1 cellular context compared by ENCODE assay signal in the genomic region with DNA sequence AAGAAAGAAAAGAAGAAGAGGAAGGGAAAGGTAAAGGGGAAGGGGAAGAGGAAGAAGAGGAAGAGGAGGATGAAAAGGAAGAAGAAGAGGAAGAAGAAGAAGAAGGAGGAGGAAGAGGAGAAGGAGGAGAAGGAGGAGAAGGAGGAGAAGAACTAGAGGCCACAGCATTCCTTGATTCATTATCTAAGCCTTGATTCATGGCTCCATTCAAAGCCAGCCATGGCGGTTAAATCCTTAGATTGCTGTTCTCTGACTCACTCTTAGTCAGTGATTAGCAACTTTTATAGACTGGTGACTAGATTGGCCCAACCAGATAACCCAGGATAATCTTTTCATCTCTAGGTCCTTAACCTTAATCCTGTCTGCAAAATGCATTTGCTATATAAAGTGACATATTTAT.
TF ChIP-seq lines count a peak whose summit lies in the region.

No MANE protein-coding gene starts in this region.

TF ChIP-seq in IMR-90, 13 proteins besides CTCF, POLR2A, EP300 and RAD21:
- TF ChIP-seq FOS (IDR thresholded peaks at IDR 0.05; ENCODE audit: low read depth, low read length) (peak; percentile 91), CEBPB (IDR thresholded peaks at IDR 0.05; ENCODE audit: low read depth, low read length) (peak; percentile 22; the same call in 1 of the 2 replicates), MXI1 (IDR thresholded peaks at IDR 0.05; ENCODE audit: borderline replicate concordance, low read depth, low read length) (no peak)
